ENCODE assay signal across 1 cellular context in the genomic region with DNA sequence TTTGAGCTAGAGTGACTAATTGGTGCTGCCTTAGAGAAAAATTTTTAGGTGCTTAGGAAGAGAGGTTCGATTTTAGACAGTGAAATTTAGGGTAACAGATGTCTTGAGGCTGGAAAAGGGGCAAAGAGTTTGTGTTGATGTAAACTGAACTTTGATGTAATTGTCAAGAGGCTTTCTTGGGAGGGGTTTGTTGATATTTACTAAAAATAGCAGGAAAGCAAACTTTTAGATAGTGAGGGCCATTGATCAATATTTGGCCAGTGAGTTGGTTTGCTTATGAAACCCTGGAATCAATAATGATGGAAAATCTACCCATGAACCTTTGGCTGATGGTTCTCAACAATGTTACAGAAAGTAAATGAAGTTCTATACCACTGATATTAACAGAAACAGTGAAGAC.
TF ChIP-seq lines count a peak whose summit lies in the region.

No MANE protein-coding gene starts in this region.

TF ChIP-seq in HepG2, 621 proteins besides CTCF, POLR2A, EP300 and RAD21 (continued from another document):
- TF ChIP-seq ARID4A (CRISPR knock-in tag; IDR thresholded peaks at IDR 0.05; ENCODE audit: borderline replicate concordance) (no peak), FOXC1 (CRISPR knock-in tag; IDR thresholded peaks at IDR 0.05; ENCODE audit: borderline replicate concordance) (no peak)
